In the genomic region with DNA sequence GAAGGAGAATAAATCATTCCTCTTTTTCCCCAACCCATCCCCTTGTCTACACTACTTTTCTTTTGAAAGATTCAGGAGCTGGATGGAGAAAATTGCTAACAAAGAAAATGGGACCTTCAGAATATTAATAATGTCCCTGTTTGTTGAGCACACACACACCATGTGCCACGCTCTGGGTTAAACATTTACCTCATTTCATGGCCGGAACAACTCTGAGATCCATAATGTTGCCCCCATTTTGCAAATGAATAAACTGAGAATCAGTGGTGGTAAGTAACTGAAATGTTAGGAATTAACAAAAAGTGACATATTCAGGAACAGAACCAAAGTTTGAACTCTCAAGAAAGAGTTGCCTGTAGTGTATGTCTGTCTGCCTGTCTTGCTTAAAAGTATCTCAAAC, we compare ENCODE assay signal across 2 cellular contexts.
A peak's percentile ranks its signal among the peaks of the same experiment; 100 is the strongest.
TF ChIP-seq lines count a peak whose summit lies in the region.

No MANE protein-coding gene starts in this region.

TF ChIP-seq in K562, 482 proteins besides CTCF, POLR2A, EP300 and RAD21:
- TF ChIP-seq, protein P1, sequence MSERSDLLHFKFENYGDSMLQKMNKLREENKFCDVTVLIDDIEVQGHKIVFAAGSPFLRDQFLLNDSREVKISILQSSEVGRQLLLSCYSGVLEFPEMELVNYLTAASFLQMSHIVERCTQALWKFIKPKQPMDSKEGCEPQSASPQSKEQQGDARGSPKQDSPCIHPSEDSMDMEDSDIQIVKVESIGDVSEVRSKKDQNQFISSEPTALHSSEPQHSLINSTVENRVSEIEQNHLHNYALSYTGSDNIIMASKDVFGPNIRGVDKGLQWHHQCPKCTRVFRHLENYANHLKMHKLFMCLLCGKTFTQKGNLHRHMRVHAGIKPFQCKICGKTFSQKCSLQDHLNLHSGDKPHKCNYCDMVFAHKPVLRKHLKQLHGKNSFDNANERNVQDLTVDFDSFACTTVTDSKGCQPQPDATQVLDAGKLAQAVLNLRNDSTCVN (CRISPR knock-in tag; IDR thresholded peaks at IDR 0.05), result no peak
- TF ChIP-seq ZKSCAN8 (CRISPR knock-in tag; IDR thresholded peaks at IDR 0.05) (0 out of 2 replicates have a peak, but pooled peaks have one; percentile 44), NR4A1 (CRISPR knock-in tag; IDR thresholded peaks at IDR 0.05) (no peak), NR4A1 (tag; IDR thresholded peaks at IDR 0.05) (peak; percentile 61; the same call in 1 of the 2 replicates), MCM3 (IDR thresholded peaks at IDR 0.05) (no peak), CEBPG (CRISPR knock-in tag; IDR thresholded peaks at IDR 0.05) (no peak), CEBPG (tag; conservative IDR thresholded peaks at IDR 0.05 in 1 of 2, IDR thresholded peaks at IDR 0.05 in 1 of 2) (no peak), ZNF3 (CRISPR knock-in tag; IDR thresholded peaks at IDR 0.05) (no peak), RBM25 (IDR thresholded peaks at IDR 0.05; ENCODE audit: low read depth, low read length, severe bottlenecking) (peak; percentile 18), ZNF699 (CRISPR knock-in tag; IDR thresholded peaks at IDR 0.05; ENCODE audit: insufficient replicate concordance) (no peak)

TF ChIP-seq in SK-N-SH, 30 proteins besides CTCF, POLR2A, EP300 and RAD21:
- no peak for TF ChIP-seq TEAD4 (IDR thresholded peaks at IDR 0.05; ENCODE audit: borderline replicate concordance, insufficient read depth)
- no peak for TF ChIP-seq GABPA (IDR thresholded peaks at IDR 0.05; ENCODE audit: low read depth)
- TF ChIP-seq, protein P2, sequence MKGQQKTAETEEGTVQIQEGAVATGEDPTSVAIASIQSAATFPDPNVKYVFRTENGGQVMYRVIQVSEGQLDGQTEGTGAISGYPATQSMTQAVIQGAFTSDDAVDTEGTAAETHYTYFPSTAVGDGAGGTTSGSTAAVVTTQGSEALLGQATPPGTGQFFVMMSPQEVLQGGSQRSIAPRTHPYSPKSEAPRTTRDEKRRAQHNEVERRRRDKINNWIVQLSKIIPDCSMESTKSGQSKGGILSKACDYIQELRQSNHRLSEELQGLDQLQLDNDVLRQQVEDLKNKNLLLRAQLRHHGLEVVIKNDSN (IDR thresholded peaks at IDR 0.05; ENCODE audit: borderline replicate concordance, low read depth), result no peak
- TF ChIP-seq MEF2A (IDR thresholded peaks at IDR 0.05; ENCODE audit: borderline replicate concordance, low read depth), result no peak
- no peak for TF ChIP-seq NRF1 (IDR thresholded peaks at IDR 0.05; ENCODE audit: low read depth, low read length)
- TF ChIP-seq SMC3 (IDR thresholded peaks at IDR 0.05; ENCODE audit: low read depth, low read length), result no peak
- no peak for TF ChIP-seq POLR2AphosphoS5 (IDR thresholded peaks at IDR 0.05; ENCODE audit: low read depth, low read length)
- TF ChIP-seq, protein P3, sequence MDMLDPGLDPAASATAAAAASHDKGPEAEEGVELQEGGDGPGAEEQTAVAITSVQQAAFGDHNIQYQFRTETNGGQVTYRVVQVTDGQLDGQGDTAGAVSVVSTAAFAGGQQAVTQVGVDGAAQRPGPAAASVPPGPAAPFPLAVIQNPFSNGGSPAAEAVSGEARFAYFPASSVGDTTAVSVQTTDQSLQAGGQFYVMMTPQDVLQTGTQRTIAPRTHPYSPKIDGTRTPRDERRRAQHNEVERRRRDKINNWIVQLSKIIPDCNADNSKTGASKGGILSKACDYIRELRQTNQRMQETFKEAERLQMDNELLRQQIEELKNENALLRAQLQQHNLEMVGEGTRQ (IDR thresholded peaks at IDR 0.05; ENCODE audit: borderline replicate concordance, low read depth, low read length), result no peak
- TF ChIP-seq RXRA (IDR thresholded peaks at IDR 0.05; ENCODE audit: borderline replicate concordance, low read depth), result no peak
- no peak for TF ChIP-seq FOXJ3 (CRISPR knock-in tag; IDR thresholded peaks at IDR 0.05)
